ENCODE assay signal across 26 cellular contexts in genomic region chr10:121087129-121087528, GRCh38.
"Had no signal": no experiment of that assay in that cellular context is flagged by ENCODE, and none has a peak within 500 bp of the region (broad histone marks: within the 10 kb centered on the region; RNA-seq: fewer than 3 reads in every experiment).

No MANE protein-coding gene starts in this region.

- H3K4me3 ChIP-seq: coronary artery, dorsolateral prefrontal cortex, gastrocnemius medialis, ovary, psoas muscle, sigmoid colon, suprapubic skin, tibial artery had no signal

- H3K27ac Mint-ChIP-seq: activated naive CD4-positive, alpha-beta T cell treated with anti-CD3 and anti-CD28 coated beads for 36 hours; activated naive CD8-positive, alpha-beta T cell treated with anti-CD3 and anti-CD28 coated beads for 36 hours; activated T-helper 1 cell treated with anti-CD3 and anti-CD28 coated beads, Interleukin-12 subunit alpha, Interleukin-12 subunit beta, Interleukin-2, Interleukin-4 antibody, amounts not matched to agents 30 ng/mL and 10 ng/mL and 1 ng/mL, durations not matched to agents 14 hours and 24 hours and 36 hours; effector memory CD8-positive, alpha-beta T cell; nephron progenitor cell had no signal

- ATAC-seq: effector memory CD8-positive, alpha-beta T cell; gastrocnemius medialis; left ventricle myocardium superior; psoas muscle had no signal

- H3K27me3 Mint-ChIP-seq: effector memory CD8-positive, alpha-beta T cell had no signal

- H3K4me3 Mint-ChIP-seq: activated naive CD4-positive, alpha-beta T cell treated with anti-CD3 and anti-CD28 coated beads for 36 hours; activated naive CD8-positive, alpha-beta T cell treated with anti-CD3 and anti-CD28 coated beads for 36 hours; activated T-helper 1 cell treated with anti-CD3 and anti-CD28 coated beads, Interleukin-12 subunit alpha, Interleukin-12 subunit beta, Interleukin-2, Interleukin-4 antibody, amounts not matched to agents 30 ng/mL and 10 ng/mL and 1 ng/mL, durations not matched to agents 14 hours and 24 hours and 36 hours; effector memory CD8-positive, alpha-beta T cell had no signal

- H3K9me3 ChIP-seq: gastrocnemius medialis, ovary, psoas muscle, sigmoid colon, suprapubic skin, tibial artery had no signal

- H3K9me3 Mint-ChIP-seq: activated naive CD8-positive, alpha-beta T cell treated with anti-CD3 and anti-CD28 coated beads for 36 hours; nephron progenitor cell had no signal

- DNase-seq: activated CD4-positive, alpha-beta T cell treated with anti-CD3 and anti-CD28 coated beads for 4 hours; activated CD4-positive, alpha-beta T cell treated with anti-CD3 and anti-CD28 coated beads, Interleukin-2, amount 50 U/mL, for 48 hours; activated CD8-positive, alpha-beta memory T cell treated with anti-CD3 and anti-CD28 coated beads, Interleukin-2, amount 50 U/mL, for 4 hours; activated effector memory CD4-positive, alpha-beta T cell treated with anti-CD3 and anti-CD28 coated beads, Interleukin-2, amount 50 U/mL, for 16 hours; activated naive CD4-positive, alpha-beta T cell treated with anti-CD3 and anti-CD28 coated beads for 36 hours; activated naive CD8-positive, alpha-beta T cell treated with anti-CD3 and anti-CD28 coated beads for 36 hours; activated T-cell treated with anti-CD3 and anti-CD28 coated beads, Interleukin-2, amount 50 U/mL, for 1 hour; brain microvascular endothelial cell; dorsolateral prefrontal cortex; effector memory CD8-positive, alpha-beta T cell; erythroblast; gastrocnemius medialis; glutamatergic neuron; left ventricle myocardium superior; mammary epithelial cell; nephron progenitor cell; ovary; psoas muscle; sigmoid colon; small intestine; stimulated activated CD4-positive, alpha-beta T cell treated with anti-CD3 and anti-CD28 coated beads, Interleukin-2, amount 100 ng/mL, for 24 hours; stimulated activated naive CD4-positive, alpha-beta T cell; tibial artery had no signal

- H3K36me3 ChIP-seq: brain microvascular endothelial cell, gastrocnemius medialis, ovary, sigmoid colon, suprapubic skin, tibial artery had no signal

- H3K36me3 Mint-ChIP-seq: activated naive CD8-positive, alpha-beta T cell treated with anti-CD3 and anti-CD28 coated beads for 36 hours had no signal

- H3K27me3 ChIP-seq: brain microvascular endothelial cell, dorsolateral prefrontal cortex, gastrocnemius medialis, ovary, sigmoid colon, suprapubic skin had no signal

- H3K4me1 Mint-ChIP-seq: activated naive CD8-positive, alpha-beta T cell treated with anti-CD3 and anti-CD28 coated beads for 36 hours had no signal

- H3K4me1 ChIP-seq: gastrocnemius medialis, psoas muscle had no signal
